14 cellular contexts compared by ENCODE assay signal in genomic region chr2:105803337-105803736, GRCh38. TPM values are rescaled to one million over a fixed set of nuclear protein-coding genes. Genes with fewer than 3 reads are reported as not detected.
DNase-seq lines count a peak whose midpoint lies in the region; ATAC-seq and TF ChIP-seq lines count a peak whose summit lies in the region.
"Had no signal": no experiment of that assay in that cellular context is flagged by ENCODE, and none has a peak within 500 bp of the region (broad histone marks: within the 10 kb centered on the region; RNA-seq: fewer than 3 reads in every experiment).

No MANE protein-coding gene starts in this region.

- 74% methylated on average over 3 of the region's 3 CpGs for WGBS in suprapubic skin

- H3K27me3 Mint-ChIP-seq in CD4-positive, alpha-beta T cell = no peaks in the 10 kb centered on the region
- no peaks in the 10 kb centered on the region for H3K27me3 Mint-ChIP-seq in brain
- H3K27me3 Mint-ChIP-seq: dendritic cell treated with granulocyte-macrophage colony-stimulating factor and Interleukin-4, amounts not matched to agents 40 ng/mL and 50 ng/mL, for 4 days had no signal

- POLR2A ChIA-PET in CD4-positive, alpha-beta T cell (lab: Charles Lee) = interaction anchor here (0.7 to 2.2 kb wide), 11 partner anchors 11 to 291 kb away, joined by 3 to 8 read pairs (median 3); no protein-coding TSS in a partner anchor

- peaks cover 56% of the 10 kb centered on the region for H3K4me1 ChIP-seq in suprapubic skin

- TF ChIP-seq EP300 in Ishikawa (IDR thresholded peaks at IDR 0.05; ENCODE audit: borderline replicate concordance) = no peak
- no peak for TF ChIP-seq EP300 in suprapubic skin (IDR thresholded peaks at IDR 0.05)

- H3K27ac ChIP-seq in CD4-positive, alpha-beta T cell (ENCODE audit: low read depth, low read length) = peak overlapping the region; percentile 52
- no peak overlapping the region for H3K27ac ChIP-seq in suprapubic skin

- DNase-seq in CD4-positive, alpha-beta T cell = no peak
- DNase-seq in suprapubic skin (ENCODE audit: low spot score in 2 of 2) (no peak), RKO (ENCODE audit: low spot score) (no peak), GM20000 (ENCODE audit: low spot score) (no peak)
- DNase-seq in stimulated activated CD4-positive, alpha-beta T cell treated with anti-CD3 and anti-CD28 coated beads, Interleukin-2, amount 100 ng/mL, for 48 hours = no peak
- DNase-seq: DMS 273 treated with DMSO at 0.1 percent for 48 hours, midbrain, NCI-H510A, stomach had no signal

- no peaks in the 10 kb centered on the region for H3K9me3 ChIP-seq in CD4-positive, alpha-beta T cell (ENCODE audit: control insufficient read depth, low read length)
- no peaks in the 10 kb centered on the region for H3K9me3 ChIP-seq in suprapubic skin
- H3K9me3 ChIP-seq: stomach had no signal

- TF ChIP-seq RAD21 in Ishikawa (IDR thresholded peaks at IDR 0.05; ENCODE audit: low read depth) = no peak

- no peaks in the 10 kb centered on the region for H3K27me3 ChIP-seq in CD4-positive, alpha-beta T cell (ENCODE audit: control insufficient read depth, insufficient read depth, low read length)
- H3K27me3 ChIP-seq in suprapubic skin = no peaks in the 10 kb centered on the region
- H3K27me3 ChIP-seq: stomach had no signal

- no peak for ATAC-seq in CD4-positive, alpha-beta T cell (ENCODE audit: poor library complexity)
- ATAC-seq in GM18858 (IDR thresholded peaks at IDR 0.05; ENCODE audit: unreplicated experiment) = peak; percentile 34

- TF ChIP-seq CTCF in CD4-positive, alpha-beta T cell (IDR thresholded peaks at IDR 0.05) = no peak
- TF ChIP-seq CTCF in brain (conservative IDR thresholded peaks at IDR 0.05) = no peak
- TF ChIP-seq CTCF in suprapubic skin (IDR thresholded peaks at IDR 0.05) = no peak
- no peak for TF ChIP-seq CTCF in GM20000 (IDR thresholded peaks at IDR 0.05; ENCODE audit: extremely low read depth, missing control alignments)

- peak overlapping the region; percentile 60 for H3K4me3 Mint-ChIP-seq in CD4-positive, alpha-beta T cell
- H3K4me3 Mint-ChIP-seq in brain = no peak overlapping the region
- H3K4me3 Mint-ChIP-seq: dendritic cell treated with granulocyte-macrophage colony-stimulating factor and Interleukin-4, amounts not matched to agents 40 ng/mL and 50 ng/mL, for 4 days had no signal

- intact Hi-C loops in CD4-positive, alpha-beta T cell (cut with DNase I, micrococcal nuclease) = no loop called here

- peaks cover 58% of the 10 kb centered on the region for H3K36me3 Mint-ChIP-seq in CD4-positive, alpha-beta T cell (ENCODE audit: low read depth)
- peaks cover 30% of the 10 kb centered on the region for H3K36me3 Mint-ChIP-seq in brain

- CTCF ChIA-PET in CD4-positive, alpha-beta T cell (lab: Charles Lee) = interaction anchor here (1.1 to 2.0 kb wide), 6 partner anchors 13 to 56 kb away, joined by 3 to 5 read pairs (median 4); no protein-coding TSS in a partner anchor

- H3K9me3 Mint-ChIP-seq in CD4-positive, alpha-beta T cell = no peaks in the 10 kb centered on the region
- peaks cover 0 to 7% (median 0%) of the 10 kb centered on the region in 5 experiments for H3K9me3 Mint-ChIP-seq in brain
- H3K9me3 Mint-ChIP-seq: dendritic cell treated with granulocyte-macrophage colony-stimulating factor and Interleukin-4, amounts not matched to agents 40 ng/mL and 50 ng/mL, for 4 days had no signal

- H3K4me3 ChIP-seq in suprapubic skin = no peak overlapping the region
- H3K4me3 ChIP-seq: skin epidermis, stomach had no signal

- peaks cover 95% of the 10 kb centered on the region for H3K4me1 Mint-ChIP-seq in CD4-positive, alpha-beta T cell (ENCODE audit: low read depth)
- peaks cover 82% of the 10 kb centered on the region for H3K4me1 Mint-ChIP-seq in brain

- no peaks in the 10 kb centered on the region for H3K36me3 ChIP-seq in suprapubic skin
- H3K36me3 ChIP-seq: stomach had no signal

- no peak for TF ChIP-seq POLR2A in suprapubic skin (IDR thresholded peaks at IDR 0.05)

- H3K27ac Mint-ChIP-seq in CD4-positive, alpha-beta T cell = peak overlapping the region; percentile 98
- peak overlapping the region in 4 of 5 experiments; percentile 25 to 86 (median 55) for H3K27ac Mint-ChIP-seq in brain
- H3K27ac Mint-ChIP-seq: dendritic cell treated with granulocyte-macrophage colony-stimulating factor and Interleukin-4, amounts not matched to agents 40 ng/mL and 50 ng/mL, for 4 days had no signal

TF ChIP-seq in Ishikawa, 13 proteins besides CTCF, POLR2A, EP300 and RAD21:
- TF ChIP-seq CEBPB (IDR thresholded peaks at IDR 0.05) (peak; percentile 49; the same call in 1 of the 2 replicates), TEAD4 (IDR thresholded peaks at IDR 0.05) (no peak), EGR1 (IDR thresholded peaks at IDR 0.05) (no peak), NFIC (IDR thresholded peaks at IDR 0.05) (no peak)

RNA-seq across cellular contexts. Expression of gene NCK2, which starts 58.6 kb away (rescaled TPM):
- 10 to 100 TPM; 92.1 to 92.3 TPM for total RNA-seq in CD4-positive, alpha-beta T cell
- 52.0 TPM for polyA plus RNA-seq in brain (ENCODE audit: insufficient read depth, low read depth, low replicate concordance)
- total RNA-seq in suprapubic skin = 10 to 100 TPM; 40.1 to 59.4 (median 49.2) TPM
